Comparison of ENCODE assay signal across 25 cellular contexts in the genomic region with DNA sequence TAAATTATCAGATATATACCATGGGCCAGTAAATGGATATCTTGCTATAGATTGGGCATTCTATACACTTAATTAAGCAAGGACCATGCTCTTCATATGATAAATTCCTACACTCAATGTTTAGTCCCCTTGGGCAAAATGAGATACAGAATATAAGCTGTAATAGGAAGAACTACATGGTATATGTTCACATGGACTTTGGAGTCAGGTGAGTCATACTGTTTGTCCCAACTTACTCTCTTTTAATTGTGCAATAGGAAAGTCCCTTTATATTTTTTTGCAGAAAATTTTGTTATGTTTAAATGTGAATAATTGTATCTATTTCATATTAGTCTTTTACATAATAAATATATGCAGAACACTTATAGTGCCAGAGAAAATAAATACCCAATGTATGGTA.
"Had no signal": no experiment of that assay in that cellular context is flagged by ENCODE, and none has a peak within 500 bp of the region (broad histone marks: within the 10 kb centered on the region; RNA-seq: fewer than 3 reads in every experiment).

No MANE protein-coding gene starts in this region.

- ATAC-seq: activated T-cell treated with anti-CD3 and anti-CD28 coated beads, Interleukin-2, amount 50 U/mL, for 4 hours; natural killer cell; stimulated activated naive CD8-positive, alpha-beta T cell treated with anti-CD3 and anti-CD28 coated beads, Interleukin-15, Interleukin-2, amounts not matched to agents 100 U/mL and 50 U/mL, for 24 hours; upper lobe of right lung had no signal

- H3K4me3 Mint-ChIP-seq: activated naive CD8-positive, alpha-beta T cell; activated T-cell treated with anti-CD3 and anti-CD28 coated beads, Interleukin-2, amount 50 U/mL, for 4 hours; endodermal cell; mesothelial cell of epicardium; natural killer cell had no signal

- H3K4me3 ChIP-seq: adrenal gland, left ventricle myocardium inferior, ovary, prostate gland, right atrium auricular region, upper lobe of right lung had no signal

- H3K36me3 Mint-ChIP-seq: activated naive CD8-positive, alpha-beta T cell; natural killer cell had no signal

- H3K4me1 Mint-ChIP-seq: mesothelial cell of epicardium, natural killer cell had no signal

- H3K4me1 ChIP-seq: adrenal gland, left ventricle myocardium inferior, prostate gland, right atrium auricular region, upper lobe of right lung had no signal

- H3K9me3 Mint-ChIP-seq: endodermal cell had no signal

- H3K27me3 ChIP-seq: adrenal gland, neutrophil, ovary, right atrium auricular region, upper lobe of right lung had no signal

- H3K9me3 ChIP-seq: adrenal gland, neutrophil, ovary, prostate gland, upper lobe of right lung had no signal

- H3K27ac Mint-ChIP-seq: activated naive CD8-positive, alpha-beta T cell; activated T-helper 2 cell treated with anti-CD3 and anti-CD28 coated beads, Interferon-gamma antibody, Interleukin-2, Interleukin-4, amounts not matched to agents 10 μg/mL and 5 μg/mL and 100 μg/mL, durations not matched to agents 14 hours and 24 hours and 36 hours; endodermal cell; mesothelial cell of epicardium; natural killer cell had no signal

- H3K27ac ChIP-seq: adrenal gland, epithelial cell of prostate, left ventricle myocardium inferior, neutrophil, ovary, prostate gland, right atrium auricular region, upper lobe of right lung had no signal

- DNase-seq: activated CD4-positive, alpha-beta T cell treated with anti-CD3 and anti-CD28 coated beads for 1 hour; activated CD4-positive, alpha-beta T cell treated with anti-CD3 and anti-CD28 coated beads, Interleukin-2, amount 50 U/mL, for 4 hours; activated CD8-positive, alpha-beta memory T cell treated with anti-CD3 and anti-CD28 coated beads, Interleukin-2, amount 50 U/mL, for 48 hours; activated naive CD4-positive, alpha-beta T cell; activated T-cell treated with anti-CD3 and anti-CD28 coated beads, Interleukin-2, amount 50 U/mL, for 4 hours; adrenal gland; cerebellar nuclear complex; cortex of kidney; endodermal cell; kidney glomerular epithelial cell; left ventricle myocardium inferior; natural killer cell; ovary; stimulated activated CD4-positive, alpha-beta T cell treated with anti-CD3 and anti-CD28 coated beads, Interleukin-12 subunit alpha, Interleukin-12 subunit beta, amount 100 ng/mL, for 4 hours; stimulated activated CD4-positive, alpha-beta T cell treated with anti-CD3 and anti-CD28 coated beads, Interleukin-4, amount 100 ng/mL, for 4 hours; stimulated activated naive CD8-positive, alpha-beta T cell treated with anti-CD3 and anti-CD28 coated beads, Interleukin-15, Interleukin-2, amounts not matched to agents 100 U/mL and 50 U/mL, for 24 hours; upper lobe of right lung had no signal

- FAIRE-seq: astrocyte had no signal

- H3K36me3 ChIP-seq: adrenal gland, left ventricle myocardium inferior, neutrophil, ovary, prostate gland, right atrium auricular region, upper lobe of right lung had no signal

- H3K27me3 Mint-ChIP-seq: activated naive CD8-positive, alpha-beta T cell had no signal
